ENCODE assay signal across 1 cellular context in genomic region chr12:49567611-49568441, GRCh38.
A peak's percentile ranks its signal among the peaks of the same experiment; 100 is the strongest.
TF ChIP-seq lines count a peak whose summit lies in the region.

TSS of gene MCRS1 (minus strand) at chr12:49568142. CDS start at chr12:49566731, 1,411 bp downstream.

TF ChIP-seq in K562, 482 proteins besides CTCF, POLR2A, EP300 and RAD21 (continued from another document and continues in another):
- TF ChIP-seq RBM14 (IDR thresholded peaks at IDR 0.05; ENCODE audit: borderline replicate concordance, insufficient read depth, low read depth, low read length) (no peak), ZSCAN32 (CRISPR knock-in tag; IDR thresholded peaks at IDR 0.05) (no peak), CTBP1 (IDR thresholded peaks at IDR 0.05; ENCODE audit: borderline replicate concordance) (peak; percentile 30; the same call in 1 of the 2 replicates), CLOCK (CRISPR knock-in tag; IDR thresholded peaks at IDR 0.05; ENCODE audit: borderline replicate concordance) (no peak), CEBPZ (IDR thresholded peaks at IDR 0.05; ENCODE audit: borderline replicate concordance, low read depth, low read length) (no peak), NCOR1 (IDR thresholded peaks at IDR 0.05) (peak; percentile 50), CBFA2T2 (conservative IDR thresholded peaks at IDR 0.05) (no peak), SMARCC2 (IDR thresholded peaks at IDR 0.05; ENCODE audit: low read depth) (no peak), IRF2 (CRISPR knock-in tag; IDR thresholded peaks at IDR 0.05) (no peak), MXI1 (IDR thresholded peaks at IDR 0.05; ENCODE audit: low read depth, low read length) (peak; percentile 85; the same call in 1 of the 2 replicates), HOMEZ (CRISPR knock-in tag; IDR thresholded peaks at IDR 0.05) (no peak), CREB3 (tag; conservative IDR thresholded peaks at IDR 0.05; ENCODE audit: low read depth) (no peak), HMG20B (CRISPR knock-in tag; IDR thresholded peaks at IDR 0.05) (no peak), MAZ (CRISPR knock-in tag; conservative IDR thresholded peaks at IDR 0.05 in 1 of 2, IDR thresholded peaks at IDR 0.05 in 1 of 2) (peak; percentile 79 to 88; a peak in 3 of 4 replicates), TCF15 (CRISPR knock-in tag; IDR thresholded peaks at IDR 0.05) (no peak), CBFB (CRISPR knock-in tag; IDR thresholded peaks at IDR 0.05) (no peak), ETS2 (tag; IDR thresholded peaks at IDR 0.05; ENCODE audit: borderline replicate concordance, poor library complexity, severe bottlenecking) (no peak), FOXA3 (CRISPR knock-in tag; conservative IDR thresholded peaks at IDR 0.05 in 1 of 2, IDR thresholded peaks at IDR 0.05 in 1 of 2) (peak in 1 of 2 experiments; percentile 75; a peak in 1 of 4 replicates), CGGBP1 (CRISPR knock-in tag; IDR thresholded peaks at IDR 0.05) (no peak), ZNF197 (CRISPR knock-in tag; IDR thresholded peaks at IDR 0.05; ENCODE audit: low read depth) (no peak), MYC (IDR thresholded peaks at IDR 0.05; ENCODE audit: low read depth, low read length) (peak; percentile 94), MYC (CRISPR knock-in tag; IDR thresholded peaks at IDR 0.05; ENCODE audit: borderline replicate concordance, low read depth) (no peak; the same call in 1 of the 2 replicates), POLR3G (IDR thresholded peaks at IDR 0.05; ENCODE audit: extremely low read depth, insufficient read length, insufficient replicate concordance) (no peak), ZFP30 (CRISPR knock-in tag; IDR thresholded peaks at IDR 0.05; ENCODE audit: borderline replicate concordance) (no peak), HBP1 (CRISPR knock-in tag; IDR thresholded peaks at IDR 0.05) (no peak), LCOR (CRISPR knock-in tag; IDR thresholded peaks at IDR 0.05) (peak; percentile 95), SMARCA5 (IDR thresholded peaks at IDR 0.05) (no peak), ZNF668 (CRISPR knock-in tag; IDR thresholded peaks at IDR 0.05) (no peak), NCOA6 (IDR thresholded peaks at IDR 0.05) (no peak), PURB (CRISPR knock-in tag; IDR thresholded peaks at IDR 0.05; ENCODE audit: low read depth) (no peak), AFF4 (CRISPR knock-in tag; IDR thresholded peaks at IDR 0.05) (peak; percentile 89), ZNF764 (CRISPR knock-in tag; IDR thresholded peaks at IDR 0.05; ENCODE audit: low read depth) (no peak), ZNF316 (IDR thresholded peaks at IDR 0.05) (no peak), HEY1 (CRISPR knock-in tag; IDR thresholded peaks at IDR 0.05; ENCODE audit: borderline replicate concordance) (no peak), ZNF77 (CRISPR knock-in tag; IDR thresholded peaks at IDR 0.05) (no peak), DNMT1 (IDR thresholded peaks at IDR 0.05) (no peak), ARNT (IDR thresholded peaks at IDR 0.05) (peak in 1 of 2 experiments; percentile 33; a peak in 1 of 4 replicates), PYGO2 (tag; IDR thresholded peaks at IDR 0.05) (no peak), FOS (IDR thresholded peaks at IDR 0.05; ENCODE audit: extremely low read depth, insufficient read length) (no peak), RHOXF2B (CRISPR knock-in tag; conservative IDR thresholded peaks at IDR 0.05) (no peak), GTF2E2 (tag; IDR thresholded peaks at IDR 0.05) (0 out of 2 replicates have a peak, but pooled peaks have one; percentile 48), KAT8 (IDR thresholded peaks at IDR 0.05; ENCODE audit: low read depth) (no peak), ETV5 (CRISPR knock-in tag; IDR thresholded peaks at IDR 0.05; ENCODE audit: low read depth) (no peak), ZNF707 (CRISPR knock-in tag; conservative IDR thresholded peaks at IDR 0.05) (no peak), ZNF217 (CRISPR knock-in tag; IDR thresholded peaks at IDR 0.05) (no peak), RB1 (IDR thresholded peaks at IDR 0.05; ENCODE audit: low read depth) (no peak; the same call in 1 of the 2 replicates), CBFA2T3 (IDR thresholded peaks at IDR 0.05) (no peak), ZNF76 (CRISPR knock-in tag; IDR thresholded peaks at IDR 0.05; ENCODE audit: borderline replicate concordance) (no peak), PATZ1 (CRISPR knock-in tag; IDR thresholded peaks at IDR 0.05; ENCODE audit: borderline replicate concordance) (no peak), SMAD4 (CRISPR knock-in tag; conservative IDR thresholded peaks at IDR 0.05) (no peak), ZBTB9 (CRISPR knock-in tag; IDR thresholded peaks at IDR 0.05) (peak; percentile 60; the same call in 1 of the 2 replicates), EWSR1 (IDR thresholded peaks at IDR 0.05; ENCODE audit: borderline replicate concordance, low read depth, partially characterized antibody) (no peak), TARDBP (IDR thresholded peaks at IDR 0.05) (0 out of 2 replicates have a peak, but pooled peaks have one; percentile 25)
